Comparison of ENCODE assay signal across 8 cellular contexts in genomic region chr13:72255908-72256307, GRCh38.
DNase-seq lines count a peak whose midpoint lies in the region; ATAC-seq and TF ChIP-seq lines count a peak whose summit lies in the region.

No MANE protein-coding gene starts in this region.

- no peak overlapping the region for H3K4me3 Mint-ChIP-seq in T-helper 2 cell treated with Interferon-gamma antibody and Interleukin-4, amounts not matched to agents 5 μg/mL and 100 μg/mL, for 36 hours
- no peak overlapping the region for H3K4me3 Mint-ChIP-seq in T-helper 17 cell

- no peak for TF ChIP-seq CTCF in suprapubic skin (IDR thresholded peaks at IDR 0.05)

- no peaks in the 10 kb centered on the region for H3K27me3 Mint-ChIP-seq in T-helper 2 cell treated with Interferon-gamma antibody and Interleukin-4, amounts not matched to agents 5 μg/mL and 100 μg/mL, for 36 hours (ENCODE audit: low read depth)
- H3K27me3 Mint-ChIP-seq in T-helper 17 cell = no peaks in the 10 kb centered on the region

- no peak for TF ChIP-seq POLR2A in suprapubic skin (IDR thresholded peaks at IDR 0.05)

- ATAC-seq in T-helper 17 cell (no peak), HG03439 (IDR thresholded peaks at IDR 0.05; ENCODE audit: unreplicated experiment) (no peak)

- DNase-seq in Ammon's horn (ENCODE audit: low spot score) (peak; percentile 47), SJCRH30 (peak; percentile 30 to 60), iPS DF 6.9 (ENCODE audit: low read depth, low spot score) (peak; percentile 63), T-helper 17 cell (no peak), suprapubic skin (ENCODE audit: low spot score in 2 of 2) (no peak)
- DNase-seq in T-helper 2 cell treated with Interferon-gamma antibody and Interleukin-4, amounts not matched to agents 5 μg/mL and 100 μg/mL, for 36 hours (ENCODE audit: low spot score) = no peak

- H3K27ac Mint-ChIP-seq in T-helper 2 cell treated with Interferon-gamma antibody and Interleukin-4, amounts not matched to agents 5 μg/mL and 100 μg/mL, for 36 hours = no peak overlapping the region
- no peak overlapping the region for H3K27ac Mint-ChIP-seq in T-helper 17 cell

- WGBS in iPS DF 6.9 (ENCODE audit: insufficient coverage, insufficient read length) = no CpG with 5 or more reads among the region's 7 CpGs
- WGBS in suprapubic skin = 46% methylated on average over 7 of the region's 7 CpGs

- H3K9me3 Mint-ChIP-seq in T-helper 2 cell treated with Interferon-gamma antibody and Interleukin-4, amounts not matched to agents 5 μg/mL and 100 μg/mL, for 36 hours = no peaks in the 10 kb centered on the region

- H3K9me3 ChIP-seq in SJCRH30 (replicated peaks) = no peaks in the 10 kb centered on the region
- H3K9me3 ChIP-seq in iPS DF 6.9 (ENCODE audit: control insufficient read depth, insufficient read depth, low read length) = no peaks in the 10 kb centered on the region
- no peaks in the 10 kb centered on the region for H3K9me3 ChIP-seq in T-helper 17 cell (ENCODE audit: control insufficient read depth, low read length, poor library complexity, severe bottlenecking)
- no peaks in the 10 kb centered on the region for H3K9me3 ChIP-seq in suprapubic skin

- H3K27ac ChIP-seq in SJCRH30 = no peak overlapping the region
- no peak overlapping the region for H3K27ac ChIP-seq in iPS DF 6.9 (ENCODE audit: low read length)
- H3K27ac ChIP-seq in suprapubic skin = no peak overlapping the region

- no peaks in the 10 kb centered on the region for H3K4me1 Mint-ChIP-seq in T-helper 2 cell treated with Interferon-gamma antibody and Interleukin-4, amounts not matched to agents 5 μg/mL and 100 μg/mL, for 36 hours (ENCODE audit: low read depth)
- H3K4me1 Mint-ChIP-seq in T-helper 17 cell = no peaks in the 10 kb centered on the region

- H3K27me3 ChIP-seq in SJCRH30 = no peaks in the 10 kb centered on the region
- no peaks in the 10 kb centered on the region for H3K27me3 ChIP-seq in iPS DF 6.9 (ENCODE audit: control insufficient read depth, insufficient read depth, low read length)
- H3K27me3 ChIP-seq in suprapubic skin = no peaks in the 10 kb centered on the region

- H3K36me3 ChIP-seq in SJCRH30 (no peaks in the 10 kb centered on the region), iPS DF 6.9 (ENCODE audit: control insufficient read depth, insufficient read depth, low read length) (no peaks in the 10 kb centered on the region), suprapubic skin (no peaks in the 10 kb centered on the region)

- H3K36me3 Mint-ChIP-seq in T-helper 2 cell treated with Interferon-gamma antibody and Interleukin-4, amounts not matched to agents 5 μg/mL and 100 μg/mL, for 36 hours (ENCODE audit: low read depth) = no peaks in the 10 kb centered on the region
- no peaks in the 10 kb centered on the region for H3K36me3 Mint-ChIP-seq in T-helper 17 cell (ENCODE audit: low read depth)

- H3K4me3 ChIP-seq in SJCRH30 = no peak overlapping the region
- no peak overlapping the region for H3K4me3 ChIP-seq in iPS DF 6.9 (ENCODE audit: low read length)
- no peak overlapping the region for H3K4me3 ChIP-seq in suprapubic skin

- H3K4me1 ChIP-seq in SJCRH30 (peaks cover 3% of the 10 kb centered on the region; the same call in 1 of the 2 replicates), iPS DF 6.9 (ENCODE audit: control insufficient read depth, insufficient read depth, low read length) (0 out of 2 replicates have a peak, but pooled peaks cover 1% of the 10 kb centered on the region), suprapubic skin (no peaks in the 10 kb centered on the region)

- peak; percentile 79 for TF ChIP-seq RAD21 in Ishikawa (IDR thresholded peaks at IDR 0.05; ENCODE audit: low read depth)

- TF ChIP-seq EP300 in Ishikawa (IDR thresholded peaks at IDR 0.05; ENCODE audit: borderline replicate concordance) (no peak), suprapubic skin (IDR thresholded peaks at IDR 0.05) (no peak)

TF ChIP-seq in Ishikawa, 13 proteins besides CTCF, POLR2A, EP300 and RAD21:
- TF ChIP-seq EGR1 (IDR thresholded peaks at IDR 0.05) (no peak), YY1 (IDR thresholded peaks at IDR 0.05; ENCODE audit: low read depth) (no peak)

Comparison
In these comparisons a context has a peak if more than half of its experiments do, and no peak if none do; other contexts are left out.
1. DNase-seq: peak in Ammon's horn (single experiment), SJCRH30 (2 of 2) and iPS DF 6.9 (single experiment); none in T-helper 2 cell treated with Interferon-gamma antibody and Interleukin-4, amounts not matched to agents 5 μg/mL and 100 μg/mL, for 36 hours (single experiment), T-helper 17 cell (0 of 3) and suprapubic skin (0 of 2).